19 cellular contexts compared by ENCODE assay signal in the genomic region with DNA sequence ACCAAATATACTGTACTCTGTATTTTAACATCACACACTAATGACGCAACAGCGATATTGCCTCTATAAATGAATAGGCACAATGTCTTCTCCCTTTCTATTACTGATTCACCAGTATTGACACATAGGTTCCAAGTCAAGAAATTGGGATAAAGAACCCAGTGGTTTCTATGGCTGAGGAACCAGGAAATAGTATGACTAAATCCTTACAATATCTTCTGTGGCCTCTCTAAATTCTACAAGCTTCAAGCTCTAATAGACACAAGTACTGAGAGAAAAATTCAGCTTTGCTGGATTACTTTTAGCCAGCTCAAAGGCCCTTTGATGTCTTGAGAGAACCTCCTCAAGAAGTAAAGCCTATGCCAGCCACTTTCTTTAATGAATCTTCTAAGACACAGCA.
"Had no signal": no experiment of that assay in that cellular context is flagged by ENCODE, and none has a peak within 500 bp of the region (broad histone marks: within the 10 kb centered on the region; RNA-seq: fewer than 3 reads in every experiment).

No MANE protein-coding gene starts in this region.

- FAIRE-seq: endothelial cell of umbilical vein had no signal

- H3K4me1 ChIP-seq: gastrocnemius medialis, testis, tibial nerve, upper lobe of right lung, vagina had no signal

- ATAC-seq: esophagus mucosa; gastrocnemius medialis; naive thymus-derived CD8-positive, alpha-beta T cell; right cardiac atrium; upper lobe of right lung had no signal

- H3K9me3 ChIP-seq: gastrocnemius medialis, neutrophil, testis, upper lobe of right lung, vagina had no signal

- H3K36me3 ChIP-seq: gastrocnemius medialis, neutrophil, upper lobe of right lung, vagina had no signal

- H3K4me3 ChIP-seq: coronary artery, gastrocnemius medialis, smooth muscle cell, testis, tibial nerve, upper lobe of right lung, vagina had no signal

- DNase-seq: effector CD4-positive, alpha-beta T cell; endodermal cell; gastrocnemius medialis; glutamatergic neuron; kidney; mesendoderm; naive thymus-derived CD8-positive, alpha-beta T cell; right cardiac atrium; stimulated activated CD4-positive, alpha-beta T cell treated with anti-CD3 and anti-CD28 coated beads, Interleukin-2, amount 100 ng/mL, for 48 hours; stimulated activated naive CD4-positive, alpha-beta T cell treated with Interleukin-2 at 50 U/mL for 16 hours; testis; upper lobe of right lung had no signal

- H3K27me3 ChIP-seq: gastrocnemius medialis, neutrophil, testis, tibial nerve, upper lobe of right lung, vagina had no signal
